Comparison of ENCODE assay signal across 24 cellular contexts in the genomic region with DNA sequence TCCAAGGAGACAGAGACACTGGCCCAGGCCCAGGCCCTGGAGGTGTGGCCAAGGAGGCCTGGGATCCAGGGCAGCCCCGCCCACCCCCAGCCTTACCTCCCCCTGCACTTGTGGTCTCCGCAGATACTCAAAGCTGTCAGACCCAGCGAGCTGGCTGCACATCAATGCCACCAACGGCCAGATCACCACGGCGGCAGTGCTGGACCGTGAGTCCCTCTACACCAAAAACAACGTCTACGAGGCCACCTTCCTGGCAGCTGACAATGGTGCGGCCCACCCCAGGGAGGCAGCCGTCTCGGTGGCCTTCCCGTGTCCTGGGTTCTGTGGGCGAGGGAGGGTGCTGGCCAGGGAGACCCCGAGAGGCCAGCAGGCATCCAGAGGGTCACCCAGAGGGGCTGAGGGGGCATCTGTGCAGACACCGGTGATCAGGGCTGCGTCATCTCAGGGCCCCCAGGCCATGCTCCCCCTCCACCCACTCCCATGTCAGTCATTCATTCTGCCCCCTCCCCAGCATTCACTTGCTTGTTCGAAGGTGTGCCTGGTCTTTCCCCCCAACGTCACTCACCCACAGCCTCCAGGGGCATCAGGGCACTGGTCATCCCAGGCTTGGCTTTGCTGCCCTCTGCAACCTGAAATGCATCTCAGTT.
A peak's percentile ranks its signal among the peaks of the same experiment; 100 is the strongest.
DNase-seq lines count a peak whose midpoint lies in the region; ATAC-seq, FAIRE-seq and TF ChIP-seq lines count a peak whose summit lies in the region.
"Had no signal": no experiment of that assay in that cellular context is flagged by ENCODE, and none has a peak within 500 bp of the region (broad histone marks: within the 10 kb centered on the region; RNA-seq: fewer than 3 reads in every experiment).

No MANE protein-coding gene starts in this region.

- peaks cover 6% of the 10 kb centered on the region for H3K36me3 Mint-ChIP-seq in Calu3 (ENCODE audit: insufficient read depth, unreplicated experiment)
- H3K36me3 Mint-ChIP-seq in activated CD4-positive, alpha-beta T cell treated with anti-CD3 and anti-CD28 coated beads for 36 hours (ENCODE audit: low read depth): no peaks in the 10 kb centered on the region
- H3K36me3 Mint-ChIP-seq: IgD-negative memory B cell had no signal

- peaks cover 33% of the 10 kb centered on the region for H3K27me3 Mint-ChIP-seq in Calu3 (ENCODE audit: unreplicated experiment)
- no peaks in the 10 kb centered on the region for H3K27me3 Mint-ChIP-seq in activated CD4-positive, alpha-beta T cell treated with anti-CD3 and anti-CD28 coated beads for 36 hours
- H3K27me3 Mint-ChIP-seq: IgD-negative memory B cell had no signal

- no peak overlapping the region for H3K4me3 Mint-ChIP-seq in Calu3 (ENCODE audit: low read depth, unreplicated experiment)
- H3K4me3 Mint-ChIP-seq in activated CD4-positive, alpha-beta T cell treated with anti-CD3 and anti-CD28 coated beads for 36 hours: no peak overlapping the region

- TF ChIP-seq POLR2A in K562 (conservative IDR thresholded peaks at IDR 0.05): no peak

- no peak for TF ChIP-seq EP300 in K562 (IDR thresholded peaks at IDR 0.05; ENCODE audit: low read length)

- H3K4me2 ChIP-seq in K562 (ENCODE audit: insufficient read depth, low read length): no peak overlapping the region
- H3K4me2 ChIP-seq: SK-N-SH had no signal

- WGBS in K562 (ENCODE audit: insufficient coverage, low coverage, missing lambda C conversion rate): 12% methylated on average over 17 of the region's 19 CpGs

- H3K9me3 ChIP-seq in left ventricle myocardium inferior (replicated peaks) (peaks cover 8% of the 10 kb centered on the region), K562 (replicated peaks; ENCODE audit: control insufficient read depth, insufficient read depth, low read depth, low read length) (peaks cover 6% of the 10 kb centered on the region; the same call in 1 of the 2 replicates), lower lobe of right lung (no peaks in the 10 kb centered on the region)
- H3K9me3 ChIP-seq: BE2C, SK-N-SH had no signal

- H3K27me3 ChIP-seq in left ventricle myocardium inferior (ENCODE audit: low read depth): peaks cover 40% of the 10 kb centered on the region
- H3K27me3 ChIP-seq in K562 (ENCODE audit: control insufficient read depth in 2 of 2, insufficient read depth in 2 of 2, low read length in 2 of 2): peaks cover 24 to 76% of the 10 kb centered on the region in 2 experiments
- H3K27me3 ChIP-seq in lower lobe of right lung (ENCODE audit: low read depth): peaks cover 6% of the 10 kb centered on the region
- H3K27me3 ChIP-seq: BE2C had no signal

- H3K4me1 ChIP-seq in left ventricle myocardium inferior (no peaks in the 10 kb centered on the region), K562 (replicated peaks in 1 of 2; ENCODE audit: control insufficient read depth in 2 of 2, insufficient read depth in 2 of 2, low read length in 2 of 2) (peaks cover 6 to 44% of the 10 kb centered on the region in 2 experiments; a peak in 4 of 5 replicates), lower lobe of right lung (no peaks in the 10 kb centered on the region)
- H3K4me1 ChIP-seq: BE2C had no signal

- no peak for TF ChIP-seq CTCF in left ventricle myocardium inferior (IDR thresholded peaks at IDR 0.05; ENCODE audit: borderline replicate concordance)
- TF ChIP-seq CTCF in K562 (IDR thresholded peaks at IDR 0.05 in 2 of 3, conservative IDR thresholded peaks at IDR 0.05 in 1 of 3; ENCODE audit: insufficient read depth in 2 of 3, low read depth in 1 of 3, low read length in 3 of 3): no peak
- TF ChIP-seq CTCF in lower lobe of right lung (IDR thresholded peaks at IDR 0.05): no peak
- no peak for TF ChIP-seq CTCF in Calu3 (IDR thresholded peaks at IDR 0.05; ENCODE audit: unreplicated experiment)

- in situ Hi-C loops in K562 (cut with MboI): no loop called here

- H3K79me2 ChIP-seq in K562 (ENCODE audit: control insufficient read depth, insufficient read depth, low read length): no peaks in the 10 kb centered on the region

- TF ChIP-seq RAD21 in K562 (CRISPR knock-in tag; conservative IDR thresholded peaks at IDR 0.05 in 1 of 2, IDR thresholded peaks at IDR 0.05 in 1 of 2): no peak

- DNase-seq in Right ventricle myocardium inferior (ENCODE audit: missing footprints) (peak; percentile 37), left ventricle myocardium inferior (no peak), K562 (ENCODE audit: extremely low read depth in 1 of 4, low spot score in 3 of 4) (peak in 1 of 4 experiments; percentile 35), lower lobe of right lung (peak; percentile 32), urothelium cell line (ENCODE audit: low spot score) (no peak), superior temporal gyrus (ENCODE audit: extremely low spot score) (no peak), Calu3 (no peak)
- DNase-seq in activated CD4-positive, alpha-beta T cell treated with anti-CD3 and anti-CD28 coated beads for 36 hours: no peak
- DNase-seq: 8988T, ACHN, BE2C, GOT3, HCEC 1CT, NCI-H1092, NCI-H1417 treated with DMSO at 0.1 percent for 48 hours, NCI-H1694 treated with DMSO at 0.1 percent for 48 hours, NCI-H2081, NCI-H2171, NCI-H226, NCI-H510A, NCI-H69, SK-N-SH had no signal

- CTCF ChIA-PET in K562 (lab: Yijun Ruan, JAX; ENCODE audit: low intra/inter-chr PET ratio): no interaction called here
- CTCF ChIA-PET in Calu3 (lab: Charles Lee): interaction anchor here (0.6 kb wide), 3 partner anchors 8 to 575 kb away, joined by 6 to 7 read pairs (median 6); no protein-coding TSS in a partner anchor
- CTCF ChIA-PET in activated CD4-positive, alpha-beta T cell treated with anti-CD3 and anti-CD28 coated beads for 36 hours (lab: Charles Lee): no interaction called here

- no peak overlapping the region for H3K27ac Mint-ChIP-seq in Calu3 (ENCODE audit: unreplicated experiment)
- no peak overlapping the region for H3K27ac Mint-ChIP-seq in activated CD4-positive, alpha-beta T cell treated with anti-CD3 and anti-CD28 coated beads for 36 hours
- H3K27ac Mint-ChIP-seq: IgD-negative memory B cell had no signal

- no peak overlapping the region for H2AFZ ChIP-seq in K562 (ENCODE audit: low read depth, low read length)

- no peaks in the 10 kb centered on the region for H3K9me3 Mint-ChIP-seq in Calu3 (ENCODE audit: low read depth, unreplicated experiment)
- H3K9me3 Mint-ChIP-seq in activated CD4-positive, alpha-beta T cell treated with anti-CD3 and anti-CD28 coated beads for 36 hours (ENCODE audit: low read depth): no peaks in the 10 kb centered on the region

- intact Hi-C loops in Right ventricle myocardium inferior (cut with DNase I) (no loop called here), left ventricle myocardium inferior (cut with micrococcal nuclease) (no loop called here), K562 (cut with micrococcal nuclease) (no loop called here), lower lobe of right lung (cut with DNase I) (no loop called here), Calu3 (cut with micrococcal nuclease; ENCODE audit: unreplicated experiment) (no loop called here)
- intact Hi-C loops in activated CD4-positive, alpha-beta T cell treated with anti-CD3 and anti-CD28 coated beads for 36 hours (cut with DNase I, micrococcal nuclease): no loop called here

- H3K4me1 Mint-ChIP-seq in Calu3 (ENCODE audit: low read depth, unreplicated experiment): peaks cover 10% of the 10 kb centered on the region
- H3K4me1 Mint-ChIP-seq in activated CD4-positive, alpha-beta T cell treated with anti-CD3 and anti-CD28 coated beads for 36 hours: no peaks in the 10 kb centered on the region

- BruUV-seq in K562 (replicated peaks; lab: Mats Ljungman, UMichigan) (no TSS peak), Calu3 (replicated peaks; lab: Mats Ljungman, UMichigan) (no TSS peak)

- no peak for ATAC-seq in Right ventricle myocardium inferior
- ATAC-seq in K562: peak; percentile 24
- ATAC-seq in lower lobe of right lung: no peak
- no peak for ATAC-seq in activated CD4-positive, alpha-beta T cell treated with anti-CD3 and anti-CD28 coated beads for 36 hours

- no peak overlapping the region; a peak in 1 of 4 replicates for H3K9ac ChIP-seq in K562 (ENCODE audit: insufficient read depth in 1 of 2, low read depth in 2 of 2, low read length in 2 of 2)
- H3K9ac ChIP-seq: SK-N-SH had no signal

- POLR2A ChIA-PET in K562 (lab: Yijun Ruan, JAX): interaction anchor here (0.6 kb wide), 1 partner anchor 378 kb away, joined by 3 read pairs; no protein-coding TSS in a partner anchor
- POLR2A ChIA-PET in activated CD4-positive, alpha-beta T cell treated with anti-CD3 and anti-CD28 coated beads for 36 hours (lab: Charles Lee): no interaction called here

- peaks cover 4% of the 10 kb centered on the region; the same call in 1 of the 2 replicates for H4K20me1 ChIP-seq in K562 (replicated peaks; ENCODE audit: control insufficient read depth, insufficient read depth, low read length)

- H3K27ac ChIP-seq in left ventricle myocardium inferior (replicated peaks) (no peak overlapping the region), K562 (ENCODE audit: extremely low read depth, low read depth, low read length) (no peak overlapping the region), lower lobe of right lung (no peak overlapping the region)
- H3K27ac ChIP-seq: RWPE1 had no signal

- H3K36me3 ChIP-seq in left ventricle myocardium inferior: no peaks in the 10 kb centered on the region
- no peaks in the 10 kb centered on the region; the same call in 2 of the 3 replicates for H3K36me3 ChIP-seq in K562 (ENCODE audit: control insufficient read depth, insufficient read depth, low read length)
- no peaks in the 10 kb centered on the region for H3K36me3 ChIP-seq in lower lobe of right lung
- H3K36me3 ChIP-seq: BE2C had no signal

- no peaks in the 10 kb centered on the region for H3K9me1 ChIP-seq in K562 (ENCODE audit: control insufficient read depth, insufficient read depth, low read length)

- H3K4me3 ChIP-seq in left ventricle myocardium inferior (no peak overlapping the region), K562 (no peak overlapping the region), lower lobe of right lung (no peak overlapping the region)

- FAIRE-seq in K562 (lab: Jason Lieb, UNC) (no peak), urothelium cell line (lab: Jason Lieb, UNC) (peak; percentile 84)

TF ChIP-seq in K562, 482 proteins besides CTCF, POLR2A, EP300 and RAD21 (continues in another document):
- no peak for TF ChIP-seq ZNF384 (IDR thresholded peaks at IDR 0.05; ENCODE audit: low read depth, low read length)
- TF ChIP-seq GTF2A2 (tag; IDR thresholded peaks at IDR 0.05): no peak
- TF ChIP-seq ZNF12 (CRISPR knock-in tag; IDR thresholded peaks at IDR 0.05): no peak
- TF ChIP-seq TFAM (CRISPR knock-in tag; conservative IDR thresholded peaks at IDR 0.05): no peak
- no peak for TF ChIP-seq ZC3H8 (IDR thresholded peaks at IDR 0.05)
- TF ChIP-seq, protein P1, sequence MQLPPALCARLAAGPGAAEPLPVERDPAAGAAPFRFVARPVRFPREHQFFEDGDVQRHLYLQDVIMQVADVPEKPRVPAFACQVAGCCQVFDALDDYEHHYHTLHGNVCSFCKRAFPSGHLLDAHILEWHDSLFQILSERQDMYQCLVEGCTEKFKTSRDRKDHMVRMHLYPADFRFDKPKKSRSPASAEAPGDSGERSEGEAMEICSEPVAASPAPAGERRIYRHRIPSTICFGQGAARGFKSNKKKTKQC (CRISPR knock-in tag; IDR thresholded peaks at IDR 0.05): no peak

Comparison
In these comparisons a context has a peak if more than half of its experiments do, and no peak if none do; other contexts are left out.
1. DNase-seq: peak in Right ventricle myocardium inferior (single experiment) and lower lobe of right lung (single experiment); none in left ventricle myocardium inferior (single experiment), urothelium cell line (single experiment), superior temporal gyrus (single experiment), Calu3 (single experiment) and activated CD4-positive, alpha-beta T cell treated with anti-CD3 and anti-CD28 coated beads for 36 hours (single experiment).